ENCODE assay signal across 23 cellular contexts in genomic region chr22:50280022-50280707, GRCh38. TPM values are rescaled to one million over a fixed set of nuclear protein-coding genes. Genes with fewer than 3 reads are reported as not detected.
DNase-seq lines count a peak whose midpoint lies in the region; ATAC-seq and TF ChIP-seq lines count a peak whose summit lies in the region.
"Had no signal": no experiment of that assay in that cellular context is flagged by ENCODE, and none has a peak within 500 bp of the region (broad histone marks: within the 10 kb centered on the region; RNA-seq: fewer than 3 reads in every experiment).

No MANE protein-coding gene starts in this region.

- RAD21 ChIA-PET in HCT116 (lab: Charles Lee; ENCODE audit: low non-redundant PET in 1 of 2, low total read pairs in 2 of 2, uncharacterized antibody in 2 of 2, unreplicated experiment in 2 of 2): interaction anchor here in 1 of 2 experiments (0.6 kb wide), 1 partner anchor 30 kb away, joined by 3 read pairs; no protein-coding TSS in a partner anchor

- no peak for TF ChIP-seq RAD21 in HCT116 (IDR thresholded peaks at IDR 0.05; ENCODE audit: low read depth)

- H3K4me1 Mint-ChIP-seq in stimulated activated effector memory CD8-positive, alpha-beta T cell treated with anti-CD3 and anti-CD28 coated beads, Interleukin-12 subunit alpha, Interleukin-12 subunit beta, amount 100 ng/mL, for 72 hours: no peaks in the 10 kb centered on the region
- H3K4me1 Mint-ChIP-seq: CD14-positive monocyte had no signal

- TF ChIP-seq POLR2A in HCT116 (IDR thresholded peaks at IDR 0.05; ENCODE audit: borderline replicate concordance, extremely low read depth, insufficient read depth, insufficient read length): no peak
- TF ChIP-seq POLR2A in esophagus squamous epithelium (IDR thresholded peaks at IDR 0.05): no peak

- H3K4me3 Mint-ChIP-seq in stimulated activated effector memory CD8-positive, alpha-beta T cell treated with anti-CD3 and anti-CD28 coated beads, Interleukin-12 subunit alpha, Interleukin-12 subunit beta, amount 100 ng/mL, for 72 hours: no peak overlapping the region
- H3K4me3 Mint-ChIP-seq: CD14-positive monocyte; CD4-positive, alpha-beta T cell; CD8-positive, alpha-beta memory T cell had no signal

- H3K79me2 ChIP-seq in HCT116 (ENCODE audit: insufficient read depth, low read length) (peaks cover 14% of the 10 kb centered on the region; the same call in 1 of the 2 replicates), MM.1S (ENCODE audit: low read length) (no peaks in the 10 kb centered on the region)

- H3F3A ChIP-seq in MM.1S (ENCODE audit: insufficient read depth, low read length): peaks cover 4% of the 10 kb centered on the region; the same call in 1 of the 2 replicates

- peaks cover 29 to 74% of the 10 kb centered on the region in 2 experiments for H3K36me3 ChIP-seq in HCT116 (ENCODE audit: control insufficient read depth in 1 of 2, insufficient read depth in 2 of 2, low read length in 2 of 2)
- H3K36me3 ChIP-seq in RWPE2 (ENCODE audit: low read depth): peaks cover 73% of the 10 kb centered on the region
- H3K36me3 ChIP-seq in esophagus squamous epithelium: peaks cover 80 to 98% (median 82%) of the 10 kb centered on the region in 3 donors
- H3K36me3 ChIP-seq in MM.1S (replicated peaks; ENCODE audit: insufficient read depth, low read length): no peaks in the 10 kb centered on the region

- H3K36me3 Mint-ChIP-seq in stimulated activated effector memory CD8-positive, alpha-beta T cell treated with anti-CD3 and anti-CD28 coated beads, Interleukin-12 subunit alpha, Interleukin-12 subunit beta, amount 100 ng/mL, for 72 hours: no peaks in the 10 kb centered on the region
- H3K36me3 Mint-ChIP-seq: CD8-positive, alpha-beta memory T cell had no signal

- CTCF ChIA-PET in HCT116 (lab: Charles Lee): no interaction called here

- H3K9ac ChIP-seq in HCT116 (ENCODE audit: low read length) (no peak overlapping the region), MM.1S (ENCODE audit: low read length) (no peak overlapping the region)
- H3K9ac ChIP-seq: BLaER1 treated with 17β-estradiol and CSF1 and Interleukin-3, amounts not matched to agents 10 nM and 100 nM had no signal

- POLR2A ChIA-PET in HCT116 (lab: Charles Lee): no interaction called here

- H3K9me2 ChIP-seq in HCT116 (ENCODE audit: insufficient read depth) (no peaks in the 10 kb centered on the region), MM.1S (replicated peaks; ENCODE audit: insufficient read depth, low read length) (no peaks in the 10 kb centered on the region)

- WGBS in esophagus squamous epithelium, 2 donors: 70 to 91% methylated on average over 2 to 17 of the region's 38 CpGs

- no peak for TF ChIP-seq CTCF in HCT116 (IDR thresholded peaks at IDR 0.05 in 2 of 3, conservative IDR thresholded peaks at IDR 0.05 in 1 of 3; ENCODE audit: borderline replicate concordance in 1 of 3, insufficient read depth in 1 of 3, low read depth in 2 of 3, low read length in 2 of 3)
- TF ChIP-seq CTCF in RWPE2 (IDR thresholded peaks at IDR 0.05; ENCODE audit: poor library complexity, severe bottlenecking): no peak
- TF ChIP-seq CTCF in esophagus squamous epithelium (IDR thresholded peaks at IDR 0.05): no peak
- no peak for TF ChIP-seq CTCF in MM.1S (IDR thresholded peaks at IDR 0.05; ENCODE audit: low read length)

- H2AFZ ChIP-seq in HCT116 (ENCODE audit: low read depth, low read length, poor library complexity, severe bottlenecking) (no peak overlapping the region), MM.1S (ENCODE audit: low read length) (no peak overlapping the region)

- no peak for ATAC-seq in HCT116
- no peak for ATAC-seq in RWPE2 (ENCODE audit: low read depth)
- ATAC-seq in stimulated activated effector memory CD8-positive, alpha-beta T cell treated with anti-CD3 and anti-CD28 coated beads, Interleukin-12 subunit alpha, Interleukin-12 subunit beta, amount 100 ng/mL, for 72 hours: no peak
- no peak for ATAC-seq in GM21515 (IDR thresholded peaks at IDR 0.05; ENCODE audit: unreplicated experiment)
- ATAC-seq: A549 had no signal

- H3K27me3 ChIP-seq in HCT116 (ENCODE audit: insufficient read depth, low read length) (no peaks in the 10 kb centered on the region), RWPE2 (ENCODE audit: insufficient read depth, poor library complexity, severe bottlenecking) (no peaks in the 10 kb centered on the region), esophagus squamous epithelium (no peaks in the 10 kb centered on the region), MM.1S (replicated peaks; ENCODE audit: insufficient read depth, low read length) (no peaks in the 10 kb centered on the region)
- H3K27me3 ChIP-seq: BE2C; BLaER1 treated with 17β-estradiol and CSF1 and Interleukin-3, amounts not matched to agents 10 nM and 100 nM had no signal

- H4K20me1 ChIP-seq in HCT116 (ENCODE audit: insufficient read depth) (no peaks in the 10 kb centered on the region), MM.1S (ENCODE audit: insufficient read depth, low read length) (no peaks in the 10 kb centered on the region)

- no TSS peak for BruUV-seq in HCT116 (replicated peaks; lab: Mats Ljungman, UMichigan)

- no peak overlapping the region for H3K27ac Mint-ChIP-seq in stimulated activated effector memory CD8-positive, alpha-beta T cell treated with anti-CD3 and anti-CD28 coated beads, Interleukin-12 subunit alpha, Interleukin-12 subunit beta, amount 100 ng/mL, for 72 hours
- H3K27ac Mint-ChIP-seq: CD4-positive, alpha-beta T cell; CD8-positive, alpha-beta memory T cell had no signal

- DNase-seq in HCT116 (ENCODE audit: low read depth, low spot score): no peak
- no peak for DNase-seq in RWPE2 (ENCODE audit: low spot score)
- no peak for DNase-seq in esophagus squamous epithelium (lab: John Stamatoyannopoulos, UW)
- no peak for DNase-seq in D341Med (ENCODE audit: low spot score)
- no peak for DNase-seq in stimulated activated effector memory CD8-positive, alpha-beta T cell treated with anti-CD3 and anti-CD28 coated beads, Interleukin-12 subunit alpha, Interleukin-12 subunit beta, amount 100 ng/mL, for 72 hours (ENCODE audit: low spot score in 2 of 2)
- no peak for DNase-seq in MM.1S
- DNase-seq: 8988T; ACHN; AML-193; BE2C; Calu3; CD4-positive, alpha-beta T cell; CD8-positive, alpha-beta memory T cell; COR-L47; DMS153; DND-41; GOT3; H7; HCEC 1CT had no signal

- H3K9me3 ChIP-seq in HCT116 (ENCODE audit: control insufficient read depth in 1 of 2, insufficient read depth in 1 of 2, low read depth in 1 of 2, low read length in 2 of 2) (peaks cover 4 to 11% of the 10 kb centered on the region in 2 experiments; a peak in 2 of 4 replicates), RWPE2 (ENCODE audit: severe bottlenecking) (no peaks in the 10 kb centered on the region), esophagus squamous epithelium (no peaks in the 10 kb centered on the region), MM.1S (replicated peaks; ENCODE audit: insufficient read depth, low read length) (no peaks in the 10 kb centered on the region)
- H3K9me3 ChIP-seq: A549, BE2C had no signal

- H3K4me3 ChIP-seq in HCT116 (replicated peaks in 1 of 2; ENCODE audit: low read depth in 1 of 2, low read length in 2 of 2): no peak overlapping the region
- H3K4me3 ChIP-seq in RWPE2 (ENCODE audit: severe bottlenecking): no peak overlapping the region
- no peak overlapping the region for H3K4me3 ChIP-seq in esophagus squamous epithelium
- no peak overlapping the region for H3K4me3 ChIP-seq in MM.1S (ENCODE audit: low read length)
- H3K4me3 ChIP-seq: A549; BLaER1 treated with 17β-estradiol and CSF1 and Interleukin-3, amounts not matched to agents 10 nM and 100 nM had no signal

- H3K4me1 ChIP-seq in HCT116 (ENCODE audit: control insufficient read depth in 1 of 2, insufficient read depth in 2 of 2, low read length in 2 of 2) (peaks cover 20 to 34% of the 10 kb centered on the region in 2 experiments), RWPE2 (ENCODE audit: insufficient read depth, poor library complexity, severe bottlenecking) (peaks cover 11% of the 10 kb centered on the region), esophagus squamous epithelium (peaks cover 11 to 100% (median 24%) of the 10 kb centered on the region in 3 donors), MM.1S (ENCODE audit: low read length) (0 out of 2 replicates have a peak, but pooled peaks cover 5% of the 10 kb centered on the region)
- H3K4me1 ChIP-seq: BE2C had no signal

- intact Hi-C loops in HCT116 (cut with micrococcal nuclease) (no loop called here), esophagus squamous epithelium (cut with DNase I) (loop anchor here (5.0 kb wide), 1 partner anchor 52 kb away; no protein-coding TSS in a partner anchor)

- peak overlapping the region; percentile 30; the same call in 1 of the 2 replicates for H3K27ac ChIP-seq in HCT116 (ENCODE audit: low read depth, low read length)
- peak overlapping the region; percentile 3 for H3K27ac ChIP-seq in RWPE2 (ENCODE audit: poor library complexity, severe bottlenecking)
- peak overlapping the region; percentile 17 to 87 (median 50) for H3K27ac ChIP-seq in esophagus squamous epithelium
- no peak overlapping the region for H3K27ac ChIP-seq in MM.1S (ENCODE audit: low read length)
- H3K27ac ChIP-seq: A549; BLaER1 treated with 17β-estradiol and CSF1 and Interleukin-3, amounts not matched to agents 10 nM and 100 nM had no signal

- H3K9me3 Mint-ChIP-seq in stimulated activated effector memory CD8-positive, alpha-beta T cell treated with anti-CD3 and anti-CD28 coated beads, Interleukin-12 subunit alpha, Interleukin-12 subunit beta, amount 100 ng/mL, for 72 hours: no peaks in the 10 kb centered on the region
- H3K9me3 Mint-ChIP-seq: CD4-positive, alpha-beta T cell; CD8-positive, alpha-beta memory T cell had no signal

- H3K4me2 ChIP-seq in HCT116 (ENCODE audit: low read length) (no peak overlapping the region), MM.1S (ENCODE audit: low read depth, low read length) (no peak overlapping the region)
- H3K4me2 ChIP-seq: A549; BLaER1 treated with 17β-estradiol and CSF1 and Interleukin-3, amounts not matched to agents 10 nM and 100 nM had no signal

TF ChIP-seq in HCT116, 20 proteins besides CTCF, POLR2A, EP300 and RAD21 (continues in another document):
- no peak for TF ChIP-seq CBX3 (IDR thresholded peaks at IDR 0.05; ENCODE audit: low read depth)

RNA-seq across cellular contexts. Expression of gene MAPK11, which starts 10.0 kb away (rescaled TPM):
- total RNA-seq in HCT116 (2021; ENCODE audit: unreplicated experiment) (19.3 TPM), esophagus squamous epithelium (1 to 10 TPM; 2.4 to 5.7 (median 3.5) TPM)
- 15.7 and 17.2 TPM in 2 replicates for polyA plus RNA-seq in HCT116 (2012)
- polyA plus RNA-seq: CD14-positive monocyte had no signal

RNA-seq across cellular contexts. Expression of gene MAPK12, which starts 18.7 kb away (rescaled TPM):
- 86.7 TPM for total RNA-seq in HCT116 (2021; ENCODE audit: unreplicated experiment)
- 61.5 and 61.8 TPM in 2 replicates for polyA plus RNA-seq in HCT116 (2012)
- 1 to 10 TPM in 3 of 4 donors, under 1 TPM in 1; 0.19 to 6.9 (median 2.3) TPM for total RNA-seq in esophagus squamous epithelium

RNA-seq across cellular contexts. Expression of gene PLXNB2, which starts 27.3 kb away (rescaled TPM):
- total RNA-seq in HCT116 (2021; ENCODE audit: unreplicated experiment) (236 TPM), esophagus squamous epithelium (100 to 1,000 TPM in 3 of 4 donors, 10 to 100 TPM in 1; 80.9 to 231 (median 129) TPM)
- polyA plus RNA-seq in HCT116 (2012): 192 and 208 TPM in 2 replicates

RNA-seq across cellular contexts. Expression of gene HDAC10, which starts 29.1 kb away (rescaled TPM):
- total RNA-seq in HCT116 (2021; ENCODE audit: unreplicated experiment): 67.5 TPM
- 45.5 and 52.0 TPM in 2 replicates for polyA plus RNA-seq in HCT116 (2012)
- 10 to 100 TPM; 18.2 to 46.3 (median 35.6) TPM for total RNA-seq in esophagus squamous epithelium

RNA-seq across cellular contexts. Expression of gene TUBGCP6, which starts 35.3 kb away (rescaled TPM):
- 38.6 TPM for total RNA-seq in HCT116 (2021; ENCODE audit: unreplicated experiment)
- polyA plus RNA-seq in HCT116 (2012): 27.0 and 29.9 TPM in 2 replicates
- total RNA-seq in esophagus squamous epithelium: 10 to 100 TPM; 20.3 to 44.3 (median 32.2) TPM

Comparison
In these comparisons a context has a peak if more than half of its experiments do, and no peak if none do; other contexts are left out.
1. RNA of gene MAPK12, which starts 18.7 kb away (total RNA-seq): 86.7 TPM in HCT116 (single experiment); 0.19 to 6.9 TPM in esophagus squamous epithelium; every median in the first group is over 10 times any median in the second.